8 cellular contexts compared by ENCODE assay signal in genomic region chr5:141637693-141638419, GRCh38. TPM values are rescaled to one million over a fixed set of nuclear protein-coding genes. Genes with fewer than 3 reads are reported as not detected.
DNase-seq lines count a peak whose midpoint lies in the region; TF ChIP-seq lines count a peak whose summit lies in the region.

No MANE protein-coding gene starts in this region.

- H3K9ac ChIP-seq in mucosa of rectum (ENCODE audit: low read depth in 1 of 2, low read length in 2 of 2) = peak overlapping the region; percentile 49 to 72
- peak overlapping the region in 1 of 2 donors; percentile 15 for H3K9ac ChIP-seq in stomach smooth muscle (ENCODE audit: low read length in 2 of 2)

- no peaks in the 10 kb centered on the region for H3K27me3 ChIP-seq in mucosa of rectum (ENCODE audit: control insufficient read depth in 2 of 2, insufficient read depth in 2 of 2, low read length in 2 of 2)
- H3K27me3 ChIP-seq in stomach smooth muscle (ENCODE audit: control insufficient read depth in 1 of 2, insufficient read depth in 2 of 2, low read length in 2 of 2) = peaks cover 8 to 11% of the 10 kb centered on the region in 2 donors

- no peaks in the 10 kb centered on the region for H3K9me3 Mint-ChIP-seq in HFFc6

- H3K4me3 ChIP-seq in mucosa of rectum (ENCODE audit: low read length in 2 of 2) = peak overlapping the region; percentile 83 to 97
- H3K4me3 ChIP-seq in stomach smooth muscle (ENCODE audit: low read length in 2 of 2) = peak overlapping the region; percentile 96 to 99

- H3K27ac ChIP-seq in epithelial cell of prostate (peak overlapping the region; percentile 58), mucosa of rectum (ENCODE audit: low read depth in 2 of 2, low read length in 2 of 2) (peak overlapping the region in 1 of 2 donors; percentile 76), stomach smooth muscle (ENCODE audit: low read length) (no peak overlapping the region)

- no peaks in the 10 kb centered on the region for H3K27me3 Mint-ChIP-seq in HFFc6 (ENCODE audit: insufficient read depth)

- H3K36me3 Mint-ChIP-seq in HFFc6 (ENCODE audit: low read depth) = peaks cover 27% of the 10 kb centered on the region

- DNase-seq in Daoy (ENCODE audit: low read depth) (peak; percentile 53), HFFc6 (no peak), NOMO-1 (lab: John Stamatoyannopoulos, UW; ENCODE audit: unreplicated experiment in 2 of 2) (peak; percentile 74 to 87), epithelial cell of prostate (ENCODE audit: low read depth, low spot score) (no peak), DMS114 treated with DMSO at 0.1 percent for 48 hours (lab: John Stamatoyannopoulos, UW; ENCODE audit: unreplicated experiment) (no peak)
- DNase-seq in activated CD8-positive, alpha-beta memory T cell treated with anti-CD3 and anti-CD28 coated beads, Interleukin-2, amount 50 U/mL, for 24 hours (ENCODE audit: extremely low read depth) = peak; percentile 21

- H3K4me1 ChIP-seq in mucosa of rectum (ENCODE audit: control insufficient read depth in 2 of 2, insufficient read depth in 2 of 2, low read length in 2 of 2) = peaks cover 14 to 19% of the 10 kb centered on the region in 2 donors
- H3K4me1 ChIP-seq in stomach smooth muscle (ENCODE audit: control insufficient read depth, insufficient read depth, low read length) = peaks cover 27% of the 10 kb centered on the region

- H3K9me3 ChIP-seq in mucosa of rectum (ENCODE audit: control insufficient read depth in 2 of 2, low read length in 2 of 2) (no peaks in the 10 kb centered on the region), stomach smooth muscle (ENCODE audit: control insufficient read depth in 2 of 2, low read length in 2 of 2) (no peaks in the 10 kb centered on the region)

- H3K27ac Mint-ChIP-seq in HFFc6 = no peak overlapping the region

- TF ChIP-seq CTCF in HFFc6 (IDR thresholded peaks at IDR 0.05) = no peak

- H3K36me3 ChIP-seq in mucosa of rectum (ENCODE audit: control insufficient read depth in 2 of 2, insufficient read depth in 2 of 2, low read length in 2 of 2) = peaks cover 0 to 13% of the 10 kb centered on the region in 2 donors
- peaks cover 1 to 5% of the 10 kb centered on the region in 2 donors for H3K36me3 ChIP-seq in stomach smooth muscle (ENCODE audit: control insufficient read depth in 2 of 2, insufficient read depth in 2 of 2, low read length in 2 of 2)

- peaks cover 51% of the 10 kb centered on the region for H3K4me1 Mint-ChIP-seq in HFFc6 (ENCODE audit: low read depth)

- H3K4me3 Mint-ChIP-seq in HFFc6 = peak overlapping the region; percentile 98

RNA-seq across cellular contexts. Expression of gene RELL2, which starts 1.1 kb away (rescaled TPM):
- 2.6 and 3.4 TPM in 2 replicates for total RNA-seq in Daoy (2014; rRNA removed; shearing (Covaris generic))
- total RNA-seq in HFFc6 (2021; fragmentation: NEBNext Ultra II Directional; extraction: Animal tissue kit (Norgen Biotek cat#: 25700)) = 1 to 10 TPM; 2.2 to 4.4 (median 3.0) TPM

RNA-seq across cellular contexts. Expression of gene HDAC3, which starts 1.2 kb away (rescaled TPM):
- total RNA-seq in Daoy (2014; rRNA removed; shearing (Covaris generic)) = 62.0 and 62.6 TPM in 2 replicates
- 10 to 100 TPM; 52.1 to 63.7 (median 55.1) TPM for total RNA-seq in HFFc6 (2021; fragmentation: NEBNext Ultra II Directional; extraction: Animal tissue kit (Norgen Biotek cat#: 25700))

RNA-seq across cellular contexts. Expression of gene FCHSD1, which starts 13.4 kb away (rescaled TPM):
- total RNA-seq in Daoy (2014; rRNA removed; shearing (Covaris generic)) = 7.5 and 13.2 TPM in 2 replicates
- total RNA-seq in HFFc6 (2021; fragmentation: NEBNext Ultra II Directional; extraction: Animal tissue kit (Norgen Biotek cat#: 25700)) = 10 to 100 TPM; 20.8 to 31.7 (median 25.3) TPM

RNA-seq across cellular contexts. Expression of gene DIAPH1, which starts 19.1 kb away (rescaled TPM):
- total RNA-seq in Daoy (2014; rRNA removed; shearing (Covaris generic)) = 40.7 and 43.5 TPM in 2 replicates
- 100 to 1,000 TPM; 105 to 119 (median 109) TPM for total RNA-seq in HFFc6 (2021; fragmentation: NEBNext Ultra II Directional; extraction: Animal tissue kit (Norgen Biotek cat#: 25700))

RNA-seq across cellular contexts. Expression of gene ARAP3, which starts 44.2 kb away (rescaled TPM):
- total RNA-seq in Daoy (2014; rRNA removed; shearing (Covaris generic)) = 1.7 and 3.0 TPM in 2 replicates
- 10 to 100 TPM in 5 of 6 experiments, 1 to 10 TPM in 1; 9.0 to 14.7 (median 13.2) TPM for total RNA-seq in HFFc6 (2021; fragmentation: NEBNext Ultra II Directional; extraction: Animal tissue kit (Norgen Biotek cat#: 25700))

Comparison
In these comparisons a context has a peak if more than half of its experiments do, and no peak if none do; other contexts are left out.
1. DNase-seq: peak in Daoy (single experiment), NOMO-1 (2 of 2) and activated CD8-positive, alpha-beta memory T cell treated with anti-CD3 and anti-CD28 coated beads, Interleukin-2, amount 50 U/mL, for 24 hours (single experiment); none in HFFc6 (single experiment), epithelial cell of prostate (single experiment) and DMS114 treated with DMSO at 0.1 percent for 48 hours (single experiment).